In the genomic region with DNA sequence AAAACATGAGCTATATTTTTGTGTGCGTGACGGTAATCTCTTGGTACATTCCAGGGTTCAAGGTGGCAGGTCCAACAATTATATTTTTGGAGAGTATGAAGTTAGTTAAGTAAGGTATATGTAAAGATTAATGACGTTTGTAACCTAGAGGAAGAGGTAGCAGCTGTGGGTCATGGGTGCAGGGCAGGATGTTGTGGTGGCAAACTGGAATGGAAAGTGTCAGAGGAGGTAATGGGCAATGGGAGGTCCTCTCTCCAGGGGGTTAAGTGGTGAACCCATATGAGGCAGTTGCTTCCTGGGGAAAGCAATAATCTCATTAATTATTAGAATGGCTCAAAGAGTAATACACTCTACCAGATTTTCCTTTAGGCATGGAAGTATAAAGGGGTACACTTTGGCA, we compare ENCODE assay signal across 12 cellular contexts. TPM values are rescaled to one million over a fixed set of nuclear protein-coding genes. Genes with fewer than 3 reads are reported as not detected.
DNase-seq lines count a peak whose midpoint lies in the region; ATAC-seq and TF ChIP-seq lines count a peak whose summit lies in the region.
"Had no signal": no experiment of that assay in that cellular context is flagged by ENCODE, and none has a peak within 500 bp of the region (broad histone marks: within the 10 kb centered on the region; RNA-seq: fewer than 3 reads in every experiment).

No MANE protein-coding gene starts in this region.

- POLR2A ChIA-PET in activated B cell treated with CpG ODN at 0.5 μM for 24 hours (lab: Charles Lee), result interaction anchor here (0.6 kb wide), 1 partner anchor 127 kb away, joined by 3 read pairs; the partner anchor contains the start of gene CD200R1

- H3K36me3 ChIP-seq in spleen (no peaks in the 10 kb centered on the region), aorta (ENCODE audit: control insufficient read depth in 1 of 2, insufficient read depth in 2 of 2, low read length in 1 of 2) (no peaks in the 10 kb centered on the region)
- H3K36me3 ChIP-seq: vagina had no signal

- H3K4me3 ChIP-seq in spleen (peak overlapping the region in 1 of 8 donors; percentile 37), aorta (ENCODE audit: low read length in 2 of 2) (no peak overlapping the region)
- H3K4me3 ChIP-seq: vagina had no signal

- CTCF ChIA-PET in activated B cell treated with CpG ODN at 0.5 μM for 24 hours (lab: Charles Lee), result interaction anchor here (1.5 kb wide), 1 partner anchor 113 kb away, joined by 4 read pairs; no protein-coding TSS in a partner anchor

- WGBS in spleen, 5 donors, result 58 to 69% (median 62%) methylated on average over 3 of the region's 3 CpGs
- WGBS in aorta, 2 donors, result 72 to 73% methylated on average over 3 of the region's 3 CpGs

- H3K4me3 Mint-ChIP-seq in activated CD4-positive, alpha-beta T cell treated with anti-CD3 and anti-CD28 coated beads, Interleukin-2, amount 10 ng/mL, durations not matched to agents 24 days and 14 days, result peak overlapping the region; percentile 16
- H3K4me3 Mint-ChIP-seq in activated B cell treated with CpG ODN at 0.5 μM for 24 hours, result peak overlapping the region; percentile 13

- peak overlapping the region; percentile 21 for H3K27ac Mint-ChIP-seq in activated CD4-positive, alpha-beta T cell treated with anti-CD3 and anti-CD28 coated beads, Interleukin-2, amount 10 ng/mL, durations not matched to agents 24 days and 14 days
- peak overlapping the region; percentile 74 for H3K27ac Mint-ChIP-seq in activated B cell treated with CpG ODN at 0.5 μM for 24 hours

- DNase-seq in activated CD4-positive, alpha-beta T cell treated with anti-CD3 and anti-CD28 coated beads, Interleukin-2, amount 10 ng/mL, durations not matched to agents 24 days and 14 days, result peak; percentile 80
- DNase-seq in activated CD4-positive, alpha-beta T cell treated with anti-CD3 and anti-CD28 coated beads, Interleukin-2, amount 50 U/mL, for 1 hour, result no peak
- no peak for DNase-seq in activated B cell treated with CpG ODN at 0.5 μM for 24 hours
- DNase-seq in spleen, result peak; percentile 76
- no peak for DNase-seq in aorta
- no peak for DNase-seq in NCI-H510A (lab: John Stamatoyannopoulos, UW)
- no peak for DNase-seq in cerebellum (ENCODE audit: low spot score)
- DNase-seq: cortex of kidney had no signal

- H3K36me3 Mint-ChIP-seq in activated CD4-positive, alpha-beta T cell treated with anti-CD3 and anti-CD28 coated beads, Interleukin-2, amount 10 ng/mL, durations not matched to agents 24 days and 14 days (ENCODE audit: low read depth), result peaks cover 12% of the 10 kb centered on the region
- H3K36me3 Mint-ChIP-seq in activated B cell treated with CpG ODN at 0.5 μM for 24 hours (ENCODE audit: low read depth), result peaks cover 14% of the 10 kb centered on the region

- TF ChIP-seq POLR2A in spleen (IDR thresholded peaks at IDR 0.05), result no peak

- TF ChIP-seq CTCF in activated B cell treated with CpG ODN at 0.5 μM for 24 hours (IDR thresholded peaks at IDR 0.05) (no peak), spleen (IDR thresholded peaks at IDR 0.05 in 8 of 11, conservative IDR thresholded peaks at IDR 0.05 in 3 of 11) (no peak)

- peak overlapping the region in 1 of 8 donors; percentile 22 for H3K27ac ChIP-seq in spleen
- H3K27ac ChIP-seq in aorta (ENCODE audit: low read depth in 1 of 2, low read length in 2 of 2), result no peak overlapping the region
- H3K27ac ChIP-seq: vagina had no signal

- intact Hi-C loops in activated CD4-positive, alpha-beta T cell treated with anti-CD3 and anti-CD28 coated beads, Interleukin-2, amount 10 ng/mL, durations not matched to agents 24 days and 14 days (cut with micrococcal nuclease), result no loop called here
- intact Hi-C loops in activated B cell treated with CpG ODN at 0.5 μM for 24 hours (cut with micrococcal nuclease) (loop anchor here (1.0 kb wide), 1 partner anchor 33 kb away; no protein-coding TSS in a partner anchor), spleen (cut with DNase I; ENCODE audit: low total_unique reads) (no loop called here), aorta (cut with DNase I) (no loop called here)

- peaks cover 0 to 37% (median 28%) of the 10 kb centered on the region in 8 donors for H3K9me3 ChIP-seq in spleen
- H3K9me3 ChIP-seq in aorta (ENCODE audit: control insufficient read depth, low read length), result peaks cover 2% of the 10 kb centered on the region

- H3K4me1 ChIP-seq in spleen, result peaks cover 0 to 4% (median 0%) of the 10 kb centered on the region in 6 donors
- no peaks in the 10 kb centered on the region for H3K4me1 ChIP-seq in aorta (ENCODE audit: control insufficient read depth in 1 of 2, insufficient read depth in 2 of 2, low read length in 2 of 2)
- H3K4me1 ChIP-seq: vagina had no signal

- H3K27me3 Mint-ChIP-seq in activated CD4-positive, alpha-beta T cell treated with anti-CD3 and anti-CD28 coated beads, Interleukin-2, amount 10 ng/mL, durations not matched to agents 24 days and 14 days, result no peaks in the 10 kb centered on the region
- no peaks in the 10 kb centered on the region for H3K27me3 Mint-ChIP-seq in activated B cell treated with CpG ODN at 0.5 μM for 24 hours

- H3K4me1 Mint-ChIP-seq in activated CD4-positive, alpha-beta T cell treated with anti-CD3 and anti-CD28 coated beads, Interleukin-2, amount 10 ng/mL, durations not matched to agents 24 days and 14 days, result peaks cover 16% of the 10 kb centered on the region
- H3K4me1 Mint-ChIP-seq in activated B cell treated with CpG ODN at 0.5 μM for 24 hours, result peaks cover 32% of the 10 kb centered on the region

- H3K27me3 ChIP-seq in spleen (replicated peaks in 1 of 7) (no peaks in the 10 kb centered on the region), aorta (ENCODE audit: control insufficient read depth in 1 of 2, insufficient read depth in 2 of 2, low read length in 1 of 2) (no peaks in the 10 kb centered on the region)
- H3K27me3 ChIP-seq: vagina had no signal

- H3K9me3 Mint-ChIP-seq in activated CD4-positive, alpha-beta T cell treated with anti-CD3 and anti-CD28 coated beads, Interleukin-2, amount 10 ng/mL, durations not matched to agents 24 days and 14 days, result peaks cover 46% of the 10 kb centered on the region
- peaks cover 33% of the 10 kb centered on the region for H3K9me3 Mint-ChIP-seq in activated B cell treated with CpG ODN at 0.5 μM for 24 hours

- peak; percentile 90 for ATAC-seq in HG03108 (IDR thresholded peaks at IDR 0.05; ENCODE audit: unreplicated experiment)
- ATAC-seq in activated B cell treated with CpG ODN at 0.5 μM for 24 hours (ENCODE audit: low read depth), result peak; percentile 87
- ATAC-seq in aorta (ENCODE audit: low FRiP score), result no peak
- ATAC-seq: Panc1 had no signal

RNA-seq across cellular contexts. Expression of gene CD200R1L, which starts 1.0 kb away (rescaled TPM):
- total RNA-seq in activated CD4-positive, alpha-beta T cell treated with anti-CD3 and anti-CD28 coated beads, Interleukin-2, amount 10 ng/mL, durations not matched to agents 24 days and 14 days, result not detected in 2 replicates
- total RNA-seq in activated B cell treated with CpG ODN at 0.5 μM for 24 hours (not detected in 2 replicates), spleen (not detected), aorta (not detected), cerebellum (not detected)
- polyA plus RNA-seq in spleen (not detected), aorta (not detected)
- total RNA-seq: activated CD8-positive, alpha-beta memory T cell treated with anti-CD3 and anti-CD28 coated beads for 36 hours; vagina had no signal

Comparison
In these comparisons a context has a peak if more than half of its experiments do, and no peak if none do; other contexts are left out.
1. DNase-seq: peak in activated CD4-positive, alpha-beta T cell treated with anti-CD3 and anti-CD28 coated beads, Interleukin-2, amount 10 ng/mL, durations not matched to agents 24 days and 14 days (single experiment) and spleen (single experiment); none in activated CD4-positive, alpha-beta T cell treated with anti-CD3 and anti-CD28 coated beads, Interleukin-2, amount 50 U/mL, for 1 hour (single experiment), activated B cell treated with CpG ODN at 0.5 μM for 24 hours (single experiment), aorta (0 of 2), NCI-H510A (single experiment) and cerebellum (single experiment).